In genomic region chr1:167270230-167270817, GRCh38 we compare ENCODE assay signal across 21 cellular contexts. TPM values are rescaled to one million over a fixed set of nuclear protein-coding genes. Genes with fewer than 3 reads are reported as not detected.
DNase-seq lines count a peak whose midpoint lies in the region; ATAC-seq and TF ChIP-seq lines count a peak whose summit lies in the region.
"Had no signal": no experiment of that assay in that cellular context is flagged by ENCODE, and none has a peak within 500 bp of the region (broad histone marks: within the 10 kb centered on the region; RNA-seq: fewer than 3 reads in every experiment).

No MANE protein-coding gene starts in this region.

- TF ChIP-seq POLR2A in right lobe of liver (IDR thresholded peaks at IDR 0.05), result no peak

- no peak for TF ChIP-seq CTCF in HEK293 (tag by site-specific recombination; IDR thresholded peaks at IDR 0.05)
- no peak for TF ChIP-seq CTCF in brain (conservative IDR thresholded peaks at IDR 0.05)
- peak in 1 of 4 donors; percentile 11 for TF ChIP-seq CTCF in right lobe of liver (IDR thresholded peaks at IDR 0.05)

- no peaks in the 10 kb centered on the region for H3K9me3 ChIP-seq in HEK293 (ENCODE audit: control insufficient read depth, insufficient read depth, low read depth, low read length)
- H3K9me3 ChIP-seq in right lobe of liver, result no peaks in the 10 kb centered on the region
- no peaks in the 10 kb centered on the region for H3K9me3 ChIP-seq in CD4-positive, alpha-beta memory T cell (ENCODE audit: control insufficient read depth in 1 of 2, low read length in 2 of 2)
- H3K9me3 ChIP-seq: left ventricle myocardium inferior, psoas muscle had no signal

- peak overlapping the region in 4 of 5 experiments; percentile 66 to 94 (median 86) for H3K27ac Mint-ChIP-seq in brain
- no peak overlapping the region for H3K27ac Mint-ChIP-seq in CD4-positive, alpha-beta memory T cell
- H3K27ac Mint-ChIP-seq: activated naive CD4-positive, alpha-beta T cell treated with anti-CD3 and anti-CD28 coated beads, Interleukin-2, amount 50 U/mL, for 72 hours; activated T-helper 2 cell treated with anti-CD3 and anti-CD28 coated beads, Interferon-gamma antibody, Interleukin-2, Interleukin-4, amounts not matched to agents 10 μg/mL and 5 μg/mL and 100 μg/mL, durations not matched to agents 14 hours and 24 hours and 36 hours; CD4-positive, CD25-positive, alpha-beta regulatory T cell; naive thymus-derived CD4-positive, alpha-beta T cell had no signal

- H3K4me1 ChIP-seq in HEK293 (ENCODE audit: control insufficient read depth, insufficient read depth, low read length), result peaks cover 16% of the 10 kb centered on the region
- peaks cover 0 to 15% (median 3%) of the 10 kb centered on the region in 4 donors for H3K4me1 ChIP-seq in right lobe of liver
- H3K4me1 ChIP-seq in CD4-positive, alpha-beta memory T cell (ENCODE audit: insufficient read depth, low read length), result peaks cover 5% of the 10 kb centered on the region

- intact Hi-C loops in right lobe of liver (cut with DNase I), result no loop called here
- intact Hi-C loops in CD4-positive, alpha-beta memory T cell (cut with micrococcal nuclease), result no loop called here

- DNase-seq in G401 (ENCODE audit: low spot score) (peak; percentile 56), right lobe of liver (no peak), caudate nucleus (lab: John Stamatoyannopoulos, UW) (no peak), KBM-7 (no peak)
- no peak for DNase-seq in CD4-positive, alpha-beta memory T cell
- DNase-seq: activated CD4-positive, CD25-positive, alpha-beta regulatory T cell; activated CD8-positive, alpha-beta memory T cell treated with anti-CD3 and anti-CD28 coated beads, Interleukin-2, amount 50 U/mL, for 4 hours; CD4-positive, CD25-positive, alpha-beta regulatory T cell; left ventricle myocardium inferior; midbrain; naive thymus-derived CD4-positive, alpha-beta T cell; NCI-H1436; NCI-H510A treated with DMSO at 0.1 percent for 48 hours; occipital lobe; psoas muscle; stimulated activated naive CD4-positive, alpha-beta T cell had no signal

- no peaks in the 10 kb centered on the region for H3K27me3 ChIP-seq in right lobe of liver
- no peaks in the 10 kb centered on the region for H3K27me3 ChIP-seq in CD4-positive, alpha-beta memory T cell (ENCODE audit: insufficient read depth, low read length)

- H3K4me1 Mint-ChIP-seq in brain, result peaks cover 78% of the 10 kb centered on the region
- H3K4me1 Mint-ChIP-seq in CD4-positive, alpha-beta memory T cell, result peaks cover 10 to 33% (median 13%) of the 10 kb centered on the region in 4 donors

- no peaks in the 10 kb centered on the region for H3K27me3 Mint-ChIP-seq in brain
- H3K27me3 Mint-ChIP-seq in CD4-positive, alpha-beta memory T cell, result no peaks in the 10 kb centered on the region
- H3K27me3 Mint-ChIP-seq: CD4-positive, CD25-positive, alpha-beta regulatory T cell; naive thymus-derived CD4-positive, alpha-beta T cell had no signal

- H3K36me3 Mint-ChIP-seq in brain, result no peaks in the 10 kb centered on the region
- no peaks in the 10 kb centered on the region for H3K36me3 Mint-ChIP-seq in CD4-positive, alpha-beta memory T cell
- H3K36me3 Mint-ChIP-seq: activated naive CD4-positive, alpha-beta T cell treated with anti-CD3 and anti-CD28 coated beads, Interleukin-2, amount 50 U/mL, for 72 hours had no signal

- H3K9me3 Mint-ChIP-seq in brain, result no peaks in the 10 kb centered on the region
- H3K9me3 Mint-ChIP-seq in CD4-positive, alpha-beta memory T cell, result no peaks in the 10 kb centered on the region
- H3K9me3 Mint-ChIP-seq: activated naive CD4-positive, alpha-beta T cell treated with anti-CD3 and anti-CD28 coated beads, Interleukin-2, amount 50 U/mL, for 72 hours; activated T-helper 2 cell treated with anti-CD3 and anti-CD28 coated beads, Interferon-gamma antibody, Interleukin-2, Interleukin-4, amounts not matched to agents 10 μg/mL and 5 μg/mL and 100 μg/mL, durations not matched to agents 14 hours and 24 hours and 36 hours; CD4-positive, CD25-positive, alpha-beta regulatory T cell; naive thymus-derived CD4-positive, alpha-beta T cell had no signal

- POLR2A ChIA-PET in HEK293 (lab: Yijun Ruan, JAX), result no interaction called here
- POLR2A ChIA-PET in CD4-positive, alpha-beta memory T cell (lab: Charles Lee; ENCODE audit: partially characterized antibody), result no interaction called here

- H3K4me3 Mint-ChIP-seq in brain, result peak overlapping the region in 3 of 5 experiments; percentile 27 to 66 (median 29)
- no peak overlapping the region for H3K4me3 Mint-ChIP-seq in CD4-positive, alpha-beta memory T cell
- H3K4me3 Mint-ChIP-seq: CD4-positive, CD25-positive, alpha-beta regulatory T cell; naive thymus-derived CD4-positive, alpha-beta T cell had no signal

- H3K4me3 ChIP-seq in HEK293 (ENCODE audit: low read depth, low read length), result no peak overlapping the region
- H3K4me3 ChIP-seq in right lobe of liver, result no peak overlapping the region
- no peak overlapping the region for H3K4me3 ChIP-seq in CD4-positive, alpha-beta memory T cell (ENCODE audit: low read length in 2 of 2)
- H3K4me3 ChIP-seq: left ventricle myocardium inferior, psoas muscle had no signal

- in situ Hi-C loops in G401 (cut with HindIII; ENCODE audit: low sequenced_read_pairs), result no loop called here
- in situ Hi-C loops in KBM-7 (cut with MboI; ENCODE audit: low pct_unique_long_range_greater_than_20kb, low sequenced_read_pairs), result no loop called here

- H3K36me3 ChIP-seq in HEK293 (ENCODE audit: control insufficient read depth in 2 of 2, insufficient read depth in 1 of 2, low read length in 2 of 2), result no peaks in the 10 kb centered on the region
- no peaks in the 10 kb centered on the region for H3K36me3 ChIP-seq in right lobe of liver
- H3K36me3 ChIP-seq in CD4-positive, alpha-beta memory T cell (ENCODE audit: insufficient read depth, low read length), result no peaks in the 10 kb centered on the region
- H3K36me3 ChIP-seq: left ventricle myocardium inferior had no signal

- peak; percentile 12 to 55 (median 36) for ATAC-seq in right lobe of liver
- ATAC-seq: activated naive CD4-positive, alpha-beta T cell treated with anti-CD3 and anti-CD28 coated beads, Interleukin-2, amount 50 U/mL, for 72 hours; naive thymus-derived CD4-positive, alpha-beta T cell; psoas muscle had no signal

- H3K27ac ChIP-seq in HEK293 (ENCODE audit: extremely low read depth, low read depth, low read length), result no peak overlapping the region
- no peak overlapping the region for H3K27ac ChIP-seq in right lobe of liver
- no peak overlapping the region for H3K27ac ChIP-seq in caudate nucleus (ENCODE audit: low read depth, low read length)
- H3K27ac ChIP-seq in CD4-positive, alpha-beta memory T cell (ENCODE audit: low read depth, low read length), result no peak overlapping the region
- H3K27ac ChIP-seq: KMS-11, left ventricle myocardium inferior, psoas muscle had no signal

- CTCF ChIA-PET in HEK293 (lab: Yijun Ruan, JAX), result interaction anchor here (0.5 to 5.6 kb wide), 14 partner anchors 11 to 367 kb away, joined by 3 to 41 read pairs (median 4); no protein-coding TSS in a partner anchor
- CTCF ChIA-PET in CD4-positive, alpha-beta memory T cell (lab: Charles Lee; ENCODE audit: partially characterized antibody), result interaction anchor here (1.0 to 7.5 kb wide), 3 partner anchors 141 to 272 kb away, joined by 3 to 134 read pairs (median 82); no protein-coding TSS in a partner anchor

TF ChIP-seq in HEK293, 187 proteins besides CTCF, POLR2A, EP300 and RAD21:
- peak; percentile 99 for TF ChIP-seq ZNF2 (tag by site-specific recombination; IDR thresholded peaks at IDR 0.05)
- TF ChIP-seq ZNF837 (tag by site-specific recombination; IDR thresholded peaks at IDR 0.05), result no peak
- no peak for TF ChIP-seq TCF7L2 (IDR thresholded peaks at IDR 0.05; ENCODE audit: borderline replicate concordance, low read depth, low read length)

RNA-seq across cellular contexts. Expression of gene POU2F1, which starts 49.6 kb away (rescaled TPM):
- 11.3 and 19.0 TPM in 2 replicates for total RNA-seq in G401 (2014; rRNA removed; shearing (Covaris generic))
- 5.8 TPM for polyA plus RNA-seq in brain (ENCODE audit: insufficient read depth, low read depth, low replicate concordance)
- total RNA-seq in right lobe of liver, result 10 to 100 TPM in 1 of 6 experiments, 1 to 10 TPM in 5; 4.8 to 10.3 (median 6.2) TPM
- 10 to 100 TPM; 17.9 to 22.9 TPM for total RNA-seq in CD4-positive, alpha-beta memory T cell
- polyA plus RNA-seq in CD4-positive, alpha-beta memory T cell, result 10 to 100 TPM in 1 of 2 donors, 1 to 10 TPM in 1; 5.7 to 10.9 TPM

Comparison
In these comparisons a context has a peak if more than half of its experiments do, and no peak if none do; other contexts are left out.
1. H3K27ac Mint-ChIP-seq: peak in brain (4 of 5); none in CD4-positive, alpha-beta memory T cell (0 of 7).
2. H3K4me3 Mint-ChIP-seq: peak in brain (3 of 5); none in CD4-positive, alpha-beta memory T cell (0 of 8).